ENCODE assay signal across 32 cellular contexts in genomic region chr5:92369587-92369986, GRCh38.
"Had no signal": no experiment of that assay in that cellular context is flagged by ENCODE, and none has a peak within 500 bp of the region (broad histone marks: within the 10 kb centered on the region; RNA-seq: fewer than 3 reads in every experiment).

No MANE protein-coding gene starts in this region.

- H3K27me3 Mint-ChIP-seq: naive thymus-derived CD8-positive, alpha-beta T cell; natural killer cell treated with Interleukin-12 subunit alpha and Interleukin-12 subunit beta and Interleukin-15 and Interleukin-18, amount 100 ng/mL, for 72 hours; progenitor cell of endocrine pancreas; stimulated activated memory B cell treated with anti-CD40 and anti-IgM and Interleukin-4, amounts not matched to agents 10 μg/mL and 1 μg/mL and 100 μg/mL, for 72 hours; stimulated activated naive CD8-positive, alpha-beta T cell treated with anti-CD3 and anti-CD28 coated beads, Interleukin-15, amount 100 ng/mL, for 72 hours; type B pancreatic cell had no signal

- H3K4me3 Mint-ChIP-seq: naive thymus-derived CD8-positive, alpha-beta T cell; natural killer cell treated with Interleukin-12 subunit alpha and Interleukin-12 subunit beta and Interleukin-15 and Interleukin-18, amount 100 ng/mL, for 72 hours; nephron progenitor cell; neural crest cell; stimulated activated memory B cell treated with anti-CD40 and anti-IgM and Interleukin-4, amounts not matched to agents 10 μg/mL and 1 μg/mL and 100 μg/mL, for 72 hours; stimulated activated naive CD8-positive, alpha-beta T cell treated with anti-CD3 and anti-CD28 coated beads, Interleukin-15, amount 100 ng/mL, for 72 hours; type B pancreatic cell had no signal

- H3K4me1 ChIP-seq: parathyroid adenoma, psoas muscle, spleen, suprapubic skin, testis, tibial artery, transverse colon, upper lobe of right lung, uterus had no signal

- H3K4me1 Mint-ChIP-seq: naive thymus-derived CD8-positive, alpha-beta T cell; nephron progenitor cell; stimulated activated memory B cell treated with anti-CD40 and anti-IgM and Interleukin-4, amounts not matched to agents 10 μg/mL and 1 μg/mL and 100 μg/mL, for 72 hours; stimulated activated naive CD8-positive, alpha-beta T cell treated with anti-CD3 and anti-CD28 coated beads, Interleukin-15, amount 100 ng/mL, for 72 hours had no signal

- ATAC-seq: naive thymus-derived CD8-positive, alpha-beta T cell; natural killer cell treated with Interleukin-12 subunit alpha and Interleukin-12 subunit beta and Interleukin-15 and Interleukin-18, amount 100 ng/mL, for 72 hours; psoas muscle; right cardiac atrium; sciatic nerve; stimulated activated memory B cell treated with anti-CD40 and anti-IgM and Interleukin-4, amounts not matched to agents 10 μg/mL and 1 μg/mL and 100 μg/mL, for 72 hours; stimulated activated naive CD8-positive, alpha-beta T cell treated with anti-CD3 and anti-CD28 coated beads, Interleukin-15, amount 100 ng/mL, for 72 hours; stimulated activated naive CD8-positive, alpha-beta T cell treated with anti-CD3 and anti-CD28 coated beads, Interleukin-15, Interleukin-2, amounts not matched to agents 100 U/mL and 50 U/mL, for 24 hours; upper lobe of right lung had no signal

- H3K36me3 Mint-ChIP-seq: naive thymus-derived CD8-positive, alpha-beta T cell; natural killer cell treated with Interleukin-12 subunit alpha and Interleukin-12 subunit beta and Interleukin-15 and Interleukin-18, amount 100 ng/mL, for 72 hours; stimulated activated memory B cell treated with anti-CD40 and anti-IgM and Interleukin-4, amounts not matched to agents 10 μg/mL and 1 μg/mL and 100 μg/mL, for 72 hours; type B pancreatic cell had no signal

- H3K4me3 ChIP-seq: ovary, psoas muscle, skin epidermis, smooth muscle cell, spleen, suprapubic skin, testis, tibial artery, transverse colon, upper lobe of right lung, uterus had no signal

- H3K9me3 ChIP-seq: ovary, psoas muscle, suprapubic skin, testis, tibial artery, transverse colon, upper lobe of right lung, uterus had no signal

- H3K36me3 ChIP-seq: ovary, spleen, suprapubic skin, tibial artery, transverse colon, upper lobe of right lung, uterus had no signal

- H3K27me3 ChIP-seq: ovary, spleen, suprapubic skin, testis, tibial artery, transverse colon, upper lobe of right lung, uterus had no signal

- H3K27ac ChIP-seq: ovary, parathyroid adenoma, psoas muscle, skin epidermis, spleen, suprapubic skin, testis, tibial artery, transverse colon, upper lobe of right lung, uterus had no signal

- DNase-seq: naive thymus-derived CD8-positive, alpha-beta T cell; nephron progenitor cell; occipital lobe; ovary; posterior cingulate gyrus; psoas muscle; right cardiac atrium; spleen; stimulated activated CD4-positive, alpha-beta T cell treated with anti-CD3 and anti-CD28 coated beads, Interleukin-12 subunit alpha, Interleukin-12 subunit beta, amount 100 ng/mL, for 4 hours; stimulated activated CD4-positive, alpha-beta T cell treated with anti-CD3 and anti-CD28 coated beads, Interleukin-1b, Interleukin-23, amount 100 ng/mL, for 48 hours; stimulated activated CD4-positive, alpha-beta T cell treated with anti-CD3 and anti-CD28 coated beads, Interleukin-4, amount 100 ng/mL, for 1 hour; stimulated activated CD4-positive, alpha-beta T cell treated with anti-CD3 and anti-CD28 coated beads, Interleukin-4, amount 100 ng/mL, for 4 hours; stimulated activated CD8-positive, alpha-beta memory T cell treated with anti-CD3 and anti-CD28 coated beads, Interleukin-4, amount 100 ng/mL, for 48 hours; stimulated activated naive CD4-positive, alpha-beta T cell; stimulated activated naive CD8-positive, alpha-beta T cell treated with anti-CD3 and anti-CD28 coated beads, Interleukin-15, amount 100 ng/mL, for 72 hours; stimulated activated naive CD8-positive, alpha-beta T cell treated with anti-CD3 and anti-CD28 coated beads, Interleukin-15, Interleukin-2, amounts not matched to agents 100 U/mL and 50 U/mL, for 24 hours; substantia nigra; testis; tibial artery; transverse colon; upper lobe of right lung; uterus had no signal

- H3K9me3 Mint-ChIP-seq: nephron progenitor cell, type B pancreatic cell had no signal

- H3K27ac Mint-ChIP-seq: naive thymus-derived CD8-positive, alpha-beta T cell; natural killer cell treated with Interleukin-12 subunit alpha and Interleukin-12 subunit beta and Interleukin-15 and Interleukin-18, amount 100 ng/mL, for 72 hours; nephron progenitor cell; progenitor cell of endocrine pancreas; stimulated activated memory B cell treated with anti-CD40 and anti-IgM and Interleukin-4, amounts not matched to agents 10 μg/mL and 1 μg/mL and 100 μg/mL, for 72 hours; type B pancreatic cell had no signal

- H3K9ac ChIP-seq: parathyroid adenoma had no signal

- H3K79me2 ChIP-seq: parathyroid adenoma had no signal

- H3K4me2 ChIP-seq: smooth muscle cell had no signal

- H2AFZ ChIP-seq: parathyroid adenoma had no signal
